In the genomic region with DNA sequence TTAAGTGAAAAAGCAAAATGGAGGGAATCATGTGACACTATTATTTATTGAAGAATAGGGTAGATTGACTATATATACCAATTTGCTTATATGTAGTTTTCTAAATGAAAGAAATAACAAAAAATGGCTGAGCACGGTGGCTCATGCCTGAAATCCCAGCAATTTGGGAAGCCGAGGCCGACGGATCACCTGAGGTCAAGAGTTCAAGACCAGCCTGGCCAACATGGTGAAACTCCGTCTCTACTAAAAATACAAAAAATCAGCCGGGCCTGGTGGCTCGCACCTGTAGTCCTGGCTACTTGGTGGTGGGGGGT, we compare ENCODE assay signal across 28 cellular contexts. TPM values are rescaled to one million over a fixed set of nuclear protein-coding genes. Genes with fewer than 3 reads are reported as not detected.
"Had no signal": no experiment of that assay in that cellular context is flagged by ENCODE, and none has a peak within 500 bp of the region (broad histone marks: within the 10 kb centered on the region; RNA-seq: fewer than 3 reads in every experiment).

No MANE protein-coding gene starts in this region.

- H3K27ac ChIP-seq: stomach, suprapubic skin, testis, thoracic aorta, thyroid gland, tibial artery, tibial nerve, transverse colon, upper lobe of left lung, upper lobe of right lung, uterus, vagina had no signal

- H3K27me3 ChIP-seq: stomach, suprapubic skin, testis, thyroid gland, tibial artery, tibial nerve, transverse colon, upper lobe of left lung, upper lobe of right lung, uterus, vagina had no signal

- ATAC-seq: stimulated activated effector memory CD8-positive, alpha-beta T cell treated with anti-CD3 and anti-CD28 coated beads, Interleukin-12 subunit alpha, Interleukin-12 subunit beta, amount 100 ng/mL, for 72 hours; stimulated activated memory B cell treated with anti-CD40 and anti-IgM and Interleukin-4, amounts not matched to agents 10 μg/mL and 1 μg/mL and 100 μg/mL, for 72 hours; stimulated activated naive B cell treated with anti-CD40 and anti-IgM and Interleukin-4, amounts not matched to agents 10 μg/mL and 1 μg/mL and 100 μg/mL, for 72 hours; stimulated activated naive CD8-positive, alpha-beta T cell treated with anti-CD3 and anti-CD28 coated beads, Interleukin-15, amount 100 ng/mL, for 72 hours; stimulated activated naive CD8-positive, alpha-beta T cell treated with anti-CD3 and anti-CD28 coated beads, Interleukin-15, Interleukin-2, amounts not matched to agents 100 U/mL and 50 U/mL, for 24 hours; upper lobe of right lung had no signal

- H3K4me3 ChIP-seq: stomach, suprapubic skin, testis, thoracic aorta, thyroid gland, tibial artery, tibial nerve, transverse colon, upper lobe of left lung, upper lobe of right lung, uterus, vagina had no signal

- H3K4me1 ChIP-seq: stomach, suprapubic skin, testis, thyroid gland, tibial artery, tibial nerve, transverse colon, upper lobe of left lung, upper lobe of right lung, uterus, vagina had no signal

- H3K9me3 ChIP-seq: stomach, suprapubic skin, testis, thoracic aorta, thyroid gland, transverse colon, upper lobe of left lung, upper lobe of right lung, uterus, vagina had no signal

- DNase-seq: stimulated activated CD4-positive, alpha-beta T cell treated with anti-CD3 and anti-CD28 coated beads, Interleukin-2, amount 100 ng/mL, for 48 hours; stimulated activated CD4-positive, alpha-beta T cell treated with anti-CD3 and anti-CD28 coated beads, Interleukin-4, amount 100 ng/mL, for 1 hour; stimulated activated CD4-positive, alpha-beta T cell treated with anti-CD3 and anti-CD28 coated beads, Interleukin-4, amount 100 ng/mL, for 24 hours; stimulated activated CD4-positive, alpha-beta T cell treated with anti-CD3 and anti-CD28 coated beads, Interleukin-4, amount 100 ng/mL, for 4 hours; stimulated activated CD8-positive, alpha-beta memory T cell treated with anti-CD3 and anti-CD28 coated beads, Interleukin-4, amount 100 ng/mL, for 48 hours; stimulated activated naive B cell treated with anti-CD40 and anti-IgM and Interleukin-4, amounts not matched to agents 10 μg/mL and 1 μg/mL and 100 μg/mL, for 72 hours; stimulated activated naive CD4-positive, alpha-beta T cell; stimulated activated naive CD4-positive, alpha-beta T cell treated with Interleukin-2 at 50 U/mL for 16 hours; stimulated activated naive CD8-positive, alpha-beta T cell treated with anti-CD3 and anti-CD28 coated beads, Interleukin-15, amount 100 ng/mL, for 72 hours; stimulated activated naive CD8-positive, alpha-beta T cell treated with anti-CD3 and anti-CD28 coated beads, Interleukin-15, Interleukin-2, amounts not matched to agents 100 U/mL and 50 U/mL, for 24 hours; stomach; substantia nigra; testis; thyroid gland; tibial artery; transverse colon; trophoblast cell; upper lobe of left lung; upper lobe of right lung; uterus had no signal

- FAIRE-seq: urothelium cell line had no signal

- H3K36me3 ChIP-seq: stomach, suprapubic skin, thoracic aorta, thyroid gland, tibial artery, tibial nerve, transverse colon, upper lobe of left lung, upper lobe of right lung, uterus, vagina had no signal

RNA-seq across cellular contexts. Expression of a gene that starts 59.3 kb away (rescaled TPM):
- total RNA-seq: subcutaneous adipose tissue had no signal
